27 cellular contexts compared by ENCODE assay signal in genomic region chr10:128861018-128861565, GRCh38.
"Had no signal": no experiment of that assay in that cellular context is flagged by ENCODE, and none has a peak within 500 bp of the region (broad histone marks: within the 10 kb centered on the region; RNA-seq: fewer than 3 reads in every experiment).

No MANE protein-coding gene starts in this region.

- ATAC-seq: esophagus mucosa; foreskin keratinocyte; heart right ventricle; naive thymus-derived CD8-positive, alpha-beta T cell; sciatic nerve; stimulated activated memory B cell treated with anti-CD40 and anti-IgM and Interleukin-4, amounts not matched to agents 10 μg/mL and 1 μg/mL and 100 μg/mL, for 72 hours; stimulated activated naive CD8-positive, alpha-beta T cell treated with anti-CD3 and anti-CD28 coated beads, Interleukin-15, amount 100 ng/mL, for 72 hours had no signal

- H3K9me3 ChIP-seq: ascending aorta, heart right ventricle, left ventricle myocardium inferior, upper lobe of left lung, vagina had no signal

- H3K27me3 Mint-ChIP-seq: activated CD4-positive, alpha-beta memory T cell treated with anti-CD3 and anti-CD28 coated beads, Interleukin-2, amount 10 ng/mL, durations not matched to agents 7 days and 5 days; activated CD4-positive, alpha-beta T cell treated with anti-CD3 and anti-CD28 coated beads, Interleukin-2, amount 10 ng/mL, durations not matched to agents 24 days and 14 days; activated naive CD4-positive, alpha-beta T cell treated with anti-CD3 and anti-CD28 coated beads, Interleukin-2, amount 10 ng/mL, durations not matched to agents 7 days and 5 days; activated naive CD8-positive, alpha-beta T cell treated with anti-CD3 and anti-CD28 coated beads, Interleukin-2, amount 10 ng/mL, durations not matched to agents 7 days and 5 days; stimulated activated memory B cell treated with anti-CD40 and anti-IgM and Interleukin-4, amounts not matched to agents 10 μg/mL and 1 μg/mL and 100 μg/mL, for 72 hours had no signal

- H3K4me1 ChIP-seq: ascending aorta, foreskin keratinocyte had no signal

- H3K27me3 ChIP-seq: ascending aorta, foreskin keratinocyte, heart right ventricle, upper lobe of left lung, vagina had no signal

- H3K4me3 ChIP-seq: ascending aorta, heart right ventricle, left ventricle myocardium inferior, skin epidermis, upper lobe of left lung, vagina had no signal

- H3K27ac ChIP-seq: ascending aorta, foreskin keratinocyte, heart right ventricle, left ventricle myocardium inferior, skin epidermis, upper lobe of left lung, vagina had no signal

- H3K36me3 ChIP-seq: ascending aorta, heart right ventricle, left ventricle myocardium inferior, upper lobe of left lung, vagina had no signal

- H3K4me3 Mint-ChIP-seq: activated CD4-positive, alpha-beta memory T cell treated with anti-CD3 and anti-CD28 coated beads, Interleukin-2, amount 10 ng/mL, durations not matched to agents 7 days and 5 days; activated CD4-positive, alpha-beta T cell treated with anti-CD3 and anti-CD28 coated beads, Interleukin-2, amount 10 ng/mL, durations not matched to agents 24 days and 14 days; activated naive CD4-positive, alpha-beta T cell treated with anti-CD3 and anti-CD28 coated beads, Interleukin-2, amount 10 ng/mL, durations not matched to agents 7 days and 5 days; activated naive CD8-positive, alpha-beta T cell treated with anti-CD3 and anti-CD28 coated beads, Interleukin-2, amount 10 ng/mL, durations not matched to agents 7 days and 5 days; activated T-helper 1 cell treated with anti-CD3 and anti-CD28 coated beads, Interleukin-12 subunit alpha, Interleukin-12 subunit beta, Interleukin-2, Interleukin-4 antibody, amounts not matched to agents 30 ng/mL and 10 ng/mL and 1 ng/mL, durations not matched to agents 14 hours and 24 hours and 36 hours; brain; endodermal cell; naive thymus-derived CD8-positive, alpha-beta T cell; stimulated activated memory B cell treated with anti-CD40 and anti-IgM and Interleukin-4, amounts not matched to agents 10 μg/mL and 1 μg/mL and 100 μg/mL, for 72 hours; stimulated activated naive CD8-positive, alpha-beta T cell treated with anti-CD3 and anti-CD28 coated beads, Interleukin-15, amount 100 ng/mL, for 72 hours had no signal

- H3K9me3 Mint-ChIP-seq: activated CD4-positive, alpha-beta memory T cell treated with anti-CD3 and anti-CD28 coated beads, Interleukin-2, amount 10 ng/mL, durations not matched to agents 7 days and 5 days; activated CD4-positive, alpha-beta T cell treated with anti-CD3 and anti-CD28 coated beads, Interleukin-2, amount 10 ng/mL, durations not matched to agents 24 days and 14 days; activated naive CD4-positive, alpha-beta T cell treated with anti-CD3 and anti-CD28 coated beads, Interleukin-2, amount 10 ng/mL, durations not matched to agents 7 days and 5 days; activated naive CD8-positive, alpha-beta T cell treated with anti-CD3 and anti-CD28 coated beads, Interleukin-2, amount 10 ng/mL, durations not matched to agents 7 days and 5 days; activated T-helper 1 cell treated with anti-CD3 and anti-CD28 coated beads, Interleukin-12 subunit alpha, Interleukin-12 subunit beta, Interleukin-2, Interleukin-4 antibody, amounts not matched to agents 30 ng/mL and 10 ng/mL and 1 ng/mL, durations not matched to agents 14 hours and 24 hours and 36 hours; endodermal cell; naive thymus-derived CD8-positive, alpha-beta T cell; stimulated activated memory B cell treated with anti-CD40 and anti-IgM and Interleukin-4, amounts not matched to agents 10 μg/mL and 1 μg/mL and 100 μg/mL, for 72 hours; stimulated activated naive CD8-positive, alpha-beta T cell treated with anti-CD3 and anti-CD28 coated beads, Interleukin-15, amount 100 ng/mL, for 72 hours had no signal

- H3K36me3 Mint-ChIP-seq: activated naive CD4-positive, alpha-beta T cell treated with anti-CD3 and anti-CD28 coated beads, Interleukin-2, amount 10 ng/mL, durations not matched to agents 7 days and 5 days; activated naive CD8-positive, alpha-beta T cell treated with anti-CD3 and anti-CD28 coated beads, Interleukin-2, amount 10 ng/mL, durations not matched to agents 7 days and 5 days; brain; naive thymus-derived CD8-positive, alpha-beta T cell; stimulated activated memory B cell treated with anti-CD40 and anti-IgM and Interleukin-4, amounts not matched to agents 10 μg/mL and 1 μg/mL and 100 μg/mL, for 72 hours had no signal

- DNase-seq: activated CD4-positive, alpha-beta memory T cell treated with anti-CD3 and anti-CD28 coated beads, Interleukin-2, amount 10 ng/mL, durations not matched to agents 7 days and 5 days; activated CD4-positive, alpha-beta T cell treated with anti-CD3 and anti-CD28 coated beads, Interleukin-2, amount 10 ng/mL, durations not matched to agents 24 days and 14 days; activated CD4-positive, CD25-positive, alpha-beta regulatory T cell treated with anti-CD3 and anti-CD28 coated beads, Interleukin-2, amount 50 U/mL, for 72 hours; activated effector memory CD4-positive, alpha-beta T cell treated with anti-CD3 and anti-CD28 coated beads, Interleukin-2, amount 50 U/mL, for 16 hours; activated naive CD4-positive, alpha-beta T cell treated with anti-CD3 and anti-CD28 coated beads, Interleukin-2, amount 10 ng/mL, durations not matched to agents 7 days and 5 days; activated naive CD8-positive, alpha-beta T cell treated with anti-CD3 and anti-CD28 coated beads, Interleukin-2, amount 10 ng/mL, durations not matched to agents 7 days and 5 days; endodermal cell; heart right ventricle; left ventricle myocardium inferior; midbrain; naive thymus-derived CD8-positive, alpha-beta T cell; stimulated activated CD4-positive, alpha-beta T cell treated with anti-CD3 and anti-CD28 coated beads, Interleukin-4, amount 100 ng/mL, for 4 hours; stimulated activated CD8-positive, alpha-beta memory T cell treated with anti-CD3 and anti-CD28 coated beads, Interleukin-4, amount 100 ng/mL, for 48 hours; stimulated activated naive CD8-positive, alpha-beta T cell treated with anti-CD3 and anti-CD28 coated beads, Interleukin-15, amount 100 ng/mL, for 72 hours; substantia nigra; T-helper 2 cell; upper lobe of left lung had no signal

- H3K4me1 Mint-ChIP-seq: activated CD4-positive, alpha-beta memory T cell treated with anti-CD3 and anti-CD28 coated beads, Interleukin-2, amount 10 ng/mL, durations not matched to agents 7 days and 5 days; activated CD4-positive, alpha-beta T cell treated with anti-CD3 and anti-CD28 coated beads, Interleukin-2, amount 10 ng/mL, durations not matched to agents 24 days and 14 days; activated naive CD4-positive, alpha-beta T cell treated with anti-CD3 and anti-CD28 coated beads, Interleukin-2, amount 10 ng/mL, durations not matched to agents 7 days and 5 days; activated naive CD8-positive, alpha-beta T cell treated with anti-CD3 and anti-CD28 coated beads, Interleukin-2, amount 10 ng/mL, durations not matched to agents 7 days and 5 days; endodermal cell; naive thymus-derived CD8-positive, alpha-beta T cell; stimulated activated memory B cell treated with anti-CD40 and anti-IgM and Interleukin-4, amounts not matched to agents 10 μg/mL and 1 μg/mL and 100 μg/mL, for 72 hours; stimulated activated naive CD8-positive, alpha-beta T cell treated with anti-CD3 and anti-CD28 coated beads, Interleukin-15, amount 100 ng/mL, for 72 hours had no signal

- H3K27ac Mint-ChIP-seq: activated CD4-positive, alpha-beta memory T cell treated with anti-CD3 and anti-CD28 coated beads, Interleukin-2, amount 10 ng/mL, durations not matched to agents 7 days and 5 days; activated CD4-positive, alpha-beta T cell treated with anti-CD3 and anti-CD28 coated beads, Interleukin-2, amount 10 ng/mL, durations not matched to agents 24 days and 14 days; activated naive CD4-positive, alpha-beta T cell treated with anti-CD3 and anti-CD28 coated beads, Interleukin-2, amount 10 ng/mL, durations not matched to agents 7 days and 5 days; activated naive CD8-positive, alpha-beta T cell treated with anti-CD3 and anti-CD28 coated beads, Interleukin-2, amount 10 ng/mL, durations not matched to agents 7 days and 5 days; activated T-helper 1 cell treated with anti-CD3 and anti-CD28 coated beads, Interleukin-12 subunit alpha, Interleukin-12 subunit beta, Interleukin-2, Interleukin-4 antibody, amounts not matched to agents 30 ng/mL and 10 ng/mL and 1 ng/mL, durations not matched to agents 14 hours and 24 hours and 36 hours; endodermal cell; naive thymus-derived CD8-positive, alpha-beta T cell; progenitor cell of endocrine pancreas; stimulated activated memory B cell treated with anti-CD40 and anti-IgM and Interleukin-4, amounts not matched to agents 10 μg/mL and 1 μg/mL and 100 μg/mL, for 72 hours had no signal
